Comparison of ENCODE assay signal across 8 cellular contexts in genomic region chr19:53103903-53104203, GRCh38. TPM values are rescaled to one million over a fixed set of nuclear protein-coding genes. Genes with fewer than 3 reads are reported as not detected.
A peak's percentile ranks its signal among the peaks of the same experiment; 100 is the strongest.
DNase-seq lines count a peak whose midpoint lies in the region; ATAC-seq and TF ChIP-seq lines count a peak whose summit lies in the region.

No MANE protein-coding gene starts in this region.

- intact Hi-C loops in Caco-2 (cut with micrococcal nuclease; ENCODE audit: unreplicated experiment) = loop anchor here (2.0 kb wide), 1 partner anchor 29 kb away; the partner anchor contains the start of gene ZNF415
- intact Hi-C loops in Panc1 (cut with micrococcal nuclease; ENCODE audit: unreplicated experiment) = no loop called here

- H3K36me3 ChIP-seq in Caco-2 (ENCODE audit: control insufficient read depth, insufficient read depth, low read length) = peaks cover 2% of the 10 kb centered on the region
- H3K36me3 ChIP-seq in Panc1 (ENCODE audit: control insufficient read depth, insufficient read depth, low read length) = no peaks in the 10 kb centered on the region
- H3K36me3 ChIP-seq in esophagus (ENCODE audit: control insufficient read depth in 2 of 2, insufficient read depth in 2 of 2, low read length in 1 of 2) = peaks cover 0 to 2% of the 10 kb centered on the region in 2 donors
- H3K36me3 ChIP-seq in parathyroid adenoma (ENCODE audit: control insufficient read depth, insufficient read depth, low read length) = no peaks in the 10 kb centered on the region

- H3K36me3 Mint-ChIP-seq in Caco-2 (ENCODE audit: insufficient read depth, unreplicated experiment) = peaks cover 39% of the 10 kb centered on the region

- H3K4me1 ChIP-seq in Caco-2 (no peaks in the 10 kb centered on the region), Panc1 (ENCODE audit: control insufficient read depth, insufficient read depth, low read length) (peaks cover 11% of the 10 kb centered on the region), esophagus (ENCODE audit: control insufficient read depth in 2 of 2, insufficient read depth in 2 of 2, low read length in 1 of 2) (peaks cover 0 to 3% of the 10 kb centered on the region in 2 donors), parathyroid adenoma (peaks cover 2% of the 10 kb centered on the region)

- ATAC-seq in Panc1 (peak; percentile 23), HG02981 (IDR thresholded peaks at IDR 0.05; ENCODE audit: unreplicated experiment) (no peak), GM19324 (IDR thresholded peaks at IDR 0.05; ENCODE audit: low FRiP score, unreplicated experiment) (no peak)

- peaks cover 5% of the 10 kb centered on the region; the same call in 1 of the 2 replicates for H3K9me3 ChIP-seq in Caco-2
- peaks cover 1% of the 10 kb centered on the region; the same call in 1 of the 2 replicates for H3K9me3 ChIP-seq in Panc1 (ENCODE audit: control insufficient read depth, insufficient read depth, low read depth, low read length)
- peaks cover 0 to 3% of the 10 kb centered on the region in 2 donors for H3K9me3 ChIP-seq in esophagus (ENCODE audit: control insufficient read depth in 2 of 2, insufficient read depth in 1 of 2, low read depth in 1 of 2, low read length in 1 of 2)
- no peaks in the 10 kb centered on the region for H3K9me3 ChIP-seq in parathyroid adenoma (ENCODE audit: control insufficient read depth, low read length)

- H3K4me1 Mint-ChIP-seq in Caco-2 (ENCODE audit: low read depth, unreplicated experiment) = peaks cover 13% of the 10 kb centered on the region

- H3K27ac ChIP-seq in Panc1 (ENCODE audit: low read length) = peak overlapping the region; percentile 74
- H3K27ac ChIP-seq in esophagus (ENCODE audit: low read depth in 2 of 2, low read length in 1 of 2) = peak overlapping the region; percentile 90 to 98
- H3K27ac ChIP-seq in parathyroid adenoma = peak overlapping the region; percentile 88

- POLR2A ChIA-PET in Caco-2 (lab: Charles Lee) (no interaction called here), Panc1 (lab: Charles Lee) (no interaction called here)

- no peak overlapping the region for H3K9ac ChIP-seq in parathyroid adenoma

- H3K27me3 ChIP-seq in Caco-2 (replicated peaks; ENCODE audit: control insufficient read depth, insufficient read depth, low read length) = no peaks in the 10 kb centered on the region
- H3K27me3 ChIP-seq in Panc1 (ENCODE audit: control insufficient read depth, insufficient read depth, low read length) = no peaks in the 10 kb centered on the region
- no peaks in the 10 kb centered on the region for H3K27me3 ChIP-seq in esophagus (ENCODE audit: control insufficient read depth in 1 of 2, insufficient read depth in 2 of 2, low read length in 2 of 2)
- no peaks in the 10 kb centered on the region for H3K27me3 ChIP-seq in parathyroid adenoma (ENCODE audit: control insufficient read depth, insufficient read depth, low read length)

- H3K4me3 ChIP-seq in Caco-2 (ENCODE audit: low read depth, low read length) (peak overlapping the region; percentile 100), Panc1 (ENCODE audit: low read depth in 2 of 2, low read length in 2 of 2) (peak overlapping the region; percentile 89 to 97), esophagus (ENCODE audit: low read depth in 1 of 2, low read length in 2 of 2) (peak overlapping the region; percentile 86 to 90), parathyroid adenoma (ENCODE audit: low read depth, low read length) (peak overlapping the region; percentile 93)

- TF ChIP-seq CTCF in Caco-2 (IDR thresholded peaks at IDR 0.05; ENCODE audit: insufficient read depth in 1 of 2, low read depth in 1 of 2, low read length in 1 of 2, severe bottlenecking in 1 of 2, unreplicated experiment in 1 of 2) = no peak
- TF ChIP-seq CTCF in Panc1 (IDR thresholded peaks at IDR 0.05) = no peak
- no peak for TF ChIP-seq CTCF in parathyroid adenoma (IDR thresholded peaks at IDR 0.05)

- H3K27me3 Mint-ChIP-seq in Caco-2 (ENCODE audit: insufficient read depth, unreplicated experiment) = no peaks in the 10 kb centered on the region

- CTCF ChIA-PET in Caco-2 (lab: Charles Lee) (no interaction called here), Panc1 (lab: Charles Lee) (interaction anchor here (0.7 kb wide), 1 partner anchor 1598 kb away, joined by 8 read pairs; no protein-coding TSS in a partner anchor)

- peaks cover 3% of the 10 kb centered on the region for H3K9me3 Mint-ChIP-seq in Caco-2 (ENCODE audit: unreplicated experiment)

- BruUV-seq in Caco-2 (replicated peaks; lab: Mats Ljungman, UMichigan) = no TSS peak
- BruUV-seq in Panc1 (replicated peaks; lab: Mats Ljungman, UMichigan) = no TSS peak

- peak overlapping the region; percentile 76 for H3K27ac Mint-ChIP-seq in Caco-2 (ENCODE audit: unreplicated experiment)

- peak overlapping the region; percentile 83 for H3K4me3 Mint-ChIP-seq in Caco-2 (ENCODE audit: unreplicated experiment)

- H2AFZ ChIP-seq in parathyroid adenoma = peak overlapping the region; percentile 87

- in situ Hi-C loops in Panc1 (cut with HindIII; ENCODE audit: low pct_unique_long_range_greater_than_20kb, low sequenced_read_pairs) = no loop called here

- DNase-seq in Caco-2 (no peak), Panc1 (ENCODE audit: low read depth, low spot score) (peak; percentile 39), activated gamma-delta T cell (lab: John Stamatoyannopoulos, UW) (no peak)
- DNase-seq in stimulated activated naive CD4-positive, alpha-beta T cell (lab: John Stamatoyannopoulos, UW) = no peak

- H3K4me2 ChIP-seq in parathyroid adenoma (ENCODE audit: low read length) = peak overlapping the region; percentile 88

- peaks cover 27% of the 10 kb centered on the region for H3K79me2 ChIP-seq in parathyroid adenoma

- WGBS in esophagus, 2 donors = 3 to 8% methylated on average over 12 of the region's 12 CpGs

RNA-seq across cellular contexts. Expression of gene ZNF160, which starts 0.6 kb away (rescaled TPM):
- total RNA-seq in Caco-2 (2022) (30.6 and 33.3 TPM in 2 replicates), Panc1 (2021; ENCODE audit: unreplicated experiment) (29.1 TPM)
- polyA plus RNA-seq in Panc1 (2012; ENCODE audit: insufficient read length) = 16.4 TPM
- polyA plus RNA-seq in esophagus = 10 to 100 TPM in 1 of 2 donors, 1 to 10 TPM in 1; 7.6 to 18.2 TPM

RNA-seq across cellular contexts. Expression of gene ZNF415, which starts 28.9 kb away (rescaled TPM):
- total RNA-seq in Caco-2 (2022) (12.5 and 14.9 TPM in 2 replicates), Panc1 (2021; ENCODE audit: unreplicated experiment) (not detected)
- polyA plus RNA-seq in Panc1 (2012; ENCODE audit: insufficient read length) = not detected
- polyA plus RNA-seq in esophagus = 1 to 10 TPM; 1.4 to 2.3 TPM

RNA-seq across cellular contexts. Expression of gene ZNF347, which starts 55.0 kb away (rescaled TPM):
- total RNA-seq in Caco-2 (2022) (1.3 and 2.2 TPM in 2 replicates), Panc1 (2021; ENCODE audit: unreplicated experiment) (18.8 TPM)
- polyA plus RNA-seq in Panc1 (2012; ENCODE audit: insufficient read length) = 7.1 TPM
- polyA plus RNA-seq in esophagus = 1 to 10 TPM; 1.2 to 1.8 TPM

RNA-seq across cellular contexts. Expression of gene ERVV-2, which starts 59.3 kb away (rescaled TPM):
- 0.11 and 0.21 TPM in 2 replicates for total RNA-seq in Caco-2 (2022)
- total RNA-seq in Panc1 (2021; ENCODE audit: unreplicated experiment) = 0.10 TPM
- polyA plus RNA-seq in Panc1 (2012; ENCODE audit: insufficient read length) = 0.08 TPM
- not detected for polyA plus RNA-seq in esophagus

Comparison
In these comparisons a context has a peak if more than half of its experiments do, and no peak if none do; other contexts are left out.
1. RNA of gene ZNF415, which starts 28.9 kb away (total RNA-seq): 12.5 to 14.9 TPM in Caco-2; not detected in Panc1 (single experiment); every median in the first group is over 10 times any median in the second.
2. Peak in every context shown above with its lines, with median percentiles within 50 percentile points of each other: H3K4me3 ChIP-seq and H3K27ac ChIP-seq.